In genomic region chr11:85961930-85962363, GRCh38 we compare ENCODE assay signal across 16 cellular contexts.
DNase-seq lines count a peak whose midpoint lies in the region; ATAC-seq and TF ChIP-seq lines count a peak whose summit lies in the region.
"Had no signal": no experiment of that assay in that cellular context is flagged by ENCODE, and none has a peak within 500 bp of the region (broad histone marks: within the 10 kb centered on the region; RNA-seq: fewer than 3 reads in every experiment).

No MANE protein-coding gene starts in this region.

- H3K9me3 Mint-ChIP-seq in glutamatergic neuron (ENCODE audit: unreplicated experiment): peaks cover 2% of the 10 kb centered on the region
- no peaks in the 10 kb centered on the region for H3K9me3 Mint-ChIP-seq in stimulated activated naive CD8-positive, alpha-beta T cell treated with anti-CD3 and anti-CD28 coated beads, Interleukin-15, amount 100 ng/mL, for 72 hours
- no peaks in the 10 kb centered on the region for H3K9me3 Mint-ChIP-seq in GM23338
- H3K9me3 Mint-ChIP-seq: T-helper 2 cell treated with Interferon-gamma antibody and Interleukin-4, amounts not matched to agents 5 μg/mL and 100 μg/mL, for 36 hours had no signal

- no peak for TF ChIP-seq RAD21 in SK-N-SH (IDR thresholded peaks at IDR 0.05; ENCODE audit: low read length)

- H4K20me1 ChIP-seq in SK-N-SH (ENCODE audit: insufficient read depth) (peaks cover 11% of the 10 kb centered on the region; the same call in 1 of the 2 replicates), GM23338 (replicated peaks; ENCODE audit: insufficient read depth) (no peaks in the 10 kb centered on the region; the same call in 1 of the 2 replicates)

- intact Hi-C loops in left ventricle myocardium superior (cut with micrococcal nuclease) (no loop called here), Right ventricle myocardium inferior (cut with DNase I) (no loop called here), spleen (cut with DNase I; ENCODE audit: low total_unique reads) (no loop called here)

- peaks cover 40 to 76% of the 10 kb centered on the region in 2 experiments for H3K36me3 ChIP-seq in SK-N-SH (replicated peaks in 1 of 2; ENCODE audit: control insufficient read depth in 1 of 2, insufficient read depth in 2 of 2, low read length in 1 of 2)
- peaks cover 7% of the 10 kb centered on the region; the same call in 1 of the 2 replicates for H3K36me3 ChIP-seq in GM23338 (ENCODE audit: insufficient read depth)
- peaks cover 0 to 100% (median 66%) of the 10 kb centered on the region in 6 donors for H3K36me3 ChIP-seq in spleen

- H3K4me1 ChIP-seq in SK-N-SH (ENCODE audit: control insufficient read depth in 1 of 2, insufficient read depth in 2 of 2, low read depth in 1 of 2, low read length in 1 of 2): peaks cover 4 to 16% of the 10 kb centered on the region in 2 experiments; a peak in 3 of 4 replicates
- H3K4me1 ChIP-seq in GM23338 (ENCODE audit: insufficient read depth): no peaks in the 10 kb centered on the region
- peaks cover 0 to 29% (median 12%) of the 10 kb centered on the region in 6 donors for H3K4me1 ChIP-seq in spleen

- H3K27ac ChIP-seq in SK-N-SH (ENCODE audit: low read depth in 2 of 2, low read length in 1 of 2) (peak overlapping the region; percentile 58 to 65), GM23338 (ENCODE audit: low read depth) (no peak overlapping the region), spleen (peak overlapping the region in 3 of 8 donors; percentile 0 to 29 (median 1))
- H3K27ac ChIP-seq: heart left ventricle, stomach had no signal

- H3K4me1 Mint-ChIP-seq in glutamatergic neuron (ENCODE audit: low read depth, unreplicated experiment): peaks cover 6% of the 10 kb centered on the region
- H3K4me1 Mint-ChIP-seq in stimulated activated naive CD8-positive, alpha-beta T cell treated with anti-CD3 and anti-CD28 coated beads, Interleukin-15, amount 100 ng/mL, for 72 hours: peaks cover 21% of the 10 kb centered on the region
- H3K4me1 Mint-ChIP-seq in GM23338: peaks cover 2% of the 10 kb centered on the region; the same call in 1 of the 3 replicates

- no peak overlapping the region for H3K4me3 ChIP-seq in SK-N-SH (ENCODE audit: low read depth in 2 of 2, low read length in 1 of 2)
- no peak overlapping the region for H3K4me3 ChIP-seq in GM23338
- H3K4me3 ChIP-seq in spleen: no peak overlapping the region
- H3K4me3 ChIP-seq: heart left ventricle, stomach had no signal

- no peak overlapping the region for H2AFZ ChIP-seq in SK-N-SH (ENCODE audit: low read depth)
- no peak overlapping the region for H2AFZ ChIP-seq in GM23338

- no peaks in the 10 kb centered on the region for H3K9me2 ChIP-seq in SK-N-SH
- no peaks in the 10 kb centered on the region for H3K9me2 ChIP-seq in GM23338 (ENCODE audit: insufficient read depth)

- POLR2A ChIA-PET in SK-N-SH (lab: Yijun Ruan, JAX): no interaction called here

- CTCF ChIA-PET in SK-N-SH (lab: Yijun Ruan, JAX): interaction anchor here (0.8 to 0.9 kb wide), 2 partner anchors 10 to 80 kb away, joined by 3 read pairs; no protein-coding TSS in a partner anchor

- H3K79me2 ChIP-seq in SK-N-SH (ENCODE audit: insufficient read depth) (peaks cover 52% of the 10 kb centered on the region), GM23338 (replicated peaks; ENCODE audit: insufficient read depth) (no peaks in the 10 kb centered on the region)

- no peak overlapping the region for H3K9ac ChIP-seq in SK-N-SH

- peak; percentile 41 for ATAC-seq in left ventricle myocardium superior
- no peak for ATAC-seq in Right ventricle myocardium inferior
- ATAC-seq in stimulated activated naive CD8-positive, alpha-beta T cell treated with anti-CD3 and anti-CD28 coated beads, Interleukin-15, amount 100 ng/mL, for 72 hours: no peak
- ATAC-seq in GM23338: no peak

- TF ChIP-seq POLR2A in spleen (IDR thresholded peaks at IDR 0.05): no peak

- DNase-seq in left ventricle myocardium superior: no peak
- DNase-seq in Right ventricle myocardium inferior (ENCODE audit: missing footprints): no peak
- no peak for DNase-seq in SK-N-SH
- DNase-seq in glutamatergic neuron: no peak
- DNase-seq in stimulated activated naive CD8-positive, alpha-beta T cell treated with anti-CD3 and anti-CD28 coated beads, Interleukin-15, amount 100 ng/mL, for 72 hours: no peak
- no peak for DNase-seq in activated T-cell treated with anti-CD3 and anti-CD28 coated beads, Interleukin-2, amount 50 U/mL, for 1 hour
- DNase-seq in GM23338 (ENCODE audit: low spot score): no peak
- no peak for DNase-seq in spleen
- DNase-seq: activated naive CD4-positive, alpha-beta T cell treated with anti-CD3 and anti-CD28 coated beads, Interleukin-2, amount 50 U/mL, for 16 hours; AML-193; HCEC 1CT; heart left ventricle; NCI-H2227 treated with DMSO at 0.1 percent for 48 hours; stimulated activated CD4-positive, alpha-beta T cell treated with anti-CD3 and anti-CD28 coated beads, Interleukin-4, amount 100 ng/mL, for 4 hours; stomach had no signal

- H3K27me3 Mint-ChIP-seq in glutamatergic neuron (ENCODE audit: unreplicated experiment): no peaks in the 10 kb centered on the region
- no peaks in the 10 kb centered on the region for H3K27me3 Mint-ChIP-seq in stimulated activated naive CD8-positive, alpha-beta T cell treated with anti-CD3 and anti-CD28 coated beads, Interleukin-15, amount 100 ng/mL, for 72 hours
- H3K27me3 Mint-ChIP-seq in GM23338 (ENCODE audit: insufficient read depth, low read depth, poor library complexity): peaks cover 2% of the 10 kb centered on the region

- peak overlapping the region; percentile 1 for H3K27ac Mint-ChIP-seq in glutamatergic neuron (ENCODE audit: unreplicated experiment)
- no peak overlapping the region for H3K27ac Mint-ChIP-seq in stimulated activated naive CD8-positive, alpha-beta T cell treated with anti-CD3 and anti-CD28 coated beads, Interleukin-15, amount 100 ng/mL, for 72 hours
- H3K27ac Mint-ChIP-seq in GM23338: no peak overlapping the region; the same call in 1 of the 2 replicates
- H3K27ac Mint-ChIP-seq: T-helper 2 cell treated with Interferon-gamma antibody and Interleukin-4, amounts not matched to agents 5 μg/mL and 100 μg/mL, for 36 hours had no signal

- no peaks in the 10 kb centered on the region for H3K27me3 ChIP-seq in SK-N-SH (ENCODE audit: insufficient read depth)
- H3K27me3 ChIP-seq in GM23338 (ENCODE audit: insufficient read depth): no peaks in the 10 kb centered on the region
- H3K27me3 ChIP-seq in spleen (replicated peaks in 1 of 7): no peaks in the 10 kb centered on the region
- H3K27me3 ChIP-seq: heart left ventricle, stomach had no signal

- peak; percentile 41 to 86; a peak in 3 of 4 replicates for TF ChIP-seq EP300 in SK-N-SH (IDR thresholded peaks at IDR 0.05; ENCODE audit: borderline replicate concordance in 1 of 2, low read depth in 1 of 2, low read length in 1 of 2)

- H3K4me2 ChIP-seq in SK-N-SH (peak overlapping the region; percentile 45; the same call in 1 of the 2 replicates), GM23338 (no peak overlapping the region)

- H3K4me3 Mint-ChIP-seq in glutamatergic neuron (ENCODE audit: unreplicated experiment): no peak overlapping the region
- no peak overlapping the region for H3K4me3 Mint-ChIP-seq in stimulated activated naive CD8-positive, alpha-beta T cell treated with anti-CD3 and anti-CD28 coated beads, Interleukin-15, amount 100 ng/mL, for 72 hours
- no peak overlapping the region for H3K4me3 Mint-ChIP-seq in GM23338
- H3K4me3 Mint-ChIP-seq: T-helper 2 cell treated with Interferon-gamma antibody and Interleukin-4, amounts not matched to agents 5 μg/mL and 100 μg/mL, for 36 hours had no signal

- H3K9me3 ChIP-seq in SK-N-SH (no peaks in the 10 kb centered on the region), spleen (no peaks in the 10 kb centered on the region)
- H3K9me3 ChIP-seq: heart left ventricle, stomach had no signal

- 35% methylated on average over 5 of the region's 5 CpGs for WGBS in SK-N-SH (ENCODE audit: low lambda C conversion rate)
- 66 to 82% (median 80%) methylated on average over 5 of the region's 5 CpGs for WGBS in spleen, 5 donors

- peaks cover 8% of the 10 kb centered on the region for H3F3A ChIP-seq in SK-N-SH (replicated peaks; ENCODE audit: insufficient read depth)
- H3F3A ChIP-seq in GM23338 (replicated peaks; ENCODE audit: low read depth): no peaks in the 10 kb centered on the region

- H3K36me3 Mint-ChIP-seq in glutamatergic neuron (ENCODE audit: unreplicated experiment) (no peaks in the 10 kb centered on the region), GM23338 (ENCODE audit: low read depth) (peaks cover 17% of the 10 kb centered on the region; the same call in 2 of the 3 replicates)

- TF ChIP-seq CTCF in SK-N-SH (IDR thresholded peaks at IDR 0.05) (no peak), glutamatergic neuron (IDR thresholded peaks at IDR 0.05; ENCODE audit: partially characterized antibody, unreplicated experiment) (no peak), GM23338 (conservative IDR thresholded peaks at IDR 0.05; ENCODE audit: low read depth in 2 of 2) (no peak), spleen (IDR thresholded peaks at IDR 0.05 in 8 of 11, conservative IDR thresholded peaks at IDR 0.05 in 3 of 11) (no peak)

TF ChIP-seq in SK-N-SH, 30 proteins besides CTCF, POLR2A, EP300 and RAD21 (continues in another document):
- TF ChIP-seq MAX (IDR thresholded peaks at IDR 0.05; ENCODE audit: low read depth) (peak; percentile 88), FOXJ3 (CRISPR knock-in tag; IDR thresholded peaks at IDR 0.05) (no peak), RCOR1 (IDR thresholded peaks at IDR 0.05; ENCODE audit: low read length) (no peak), TEAD4 (IDR thresholded peaks at IDR 0.05; ENCODE audit: borderline replicate concordance, insufficient read depth) (peak; percentile 77), JUND (IDR thresholded peaks at IDR 0.05) (peak; percentile 89), TCF12 (IDR thresholded peaks at IDR 0.05) (peak; percentile 94), SMC3 (IDR thresholded peaks at IDR 0.05; ENCODE audit: low read depth, low read length) (no peak)

TF ChIP-seq in GM23338, 12 proteins besides CTCF, POLR2A, EP300 and RAD21 (continues in another document):
- no peak for TF ChIP-seq ETS1 (IDR thresholded peaks at IDR 0.05)
- TF ChIP-seq JUNB (IDR thresholded peaks at IDR 0.05; ENCODE audit: unreplicated experiment): no peak
- TF ChIP-seq STAT1 (IDR thresholded peaks at IDR 0.05; ENCODE audit: unreplicated experiment): no peak
